Comparison of ENCODE assay signal across 5 cellular contexts in the genomic region with DNA sequence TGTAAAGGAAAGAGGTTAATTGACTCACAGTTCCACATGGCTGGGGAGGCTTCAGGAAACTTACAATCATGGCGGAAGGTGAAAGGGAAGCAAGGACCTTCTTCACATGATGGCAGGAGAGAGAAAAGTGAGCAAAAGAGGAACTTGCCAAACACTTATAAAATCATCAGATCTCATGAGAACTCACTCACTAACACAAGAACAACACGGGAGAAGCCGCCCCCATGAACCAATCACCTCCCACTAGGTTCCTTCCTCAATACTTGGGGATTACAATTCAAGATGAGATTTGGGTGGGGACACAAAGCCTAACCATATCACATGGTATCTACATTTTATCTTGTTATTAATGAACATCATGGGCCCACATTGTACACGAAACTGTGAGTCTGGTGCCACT. TPM values are rescaled to one million over a fixed set of nuclear protein-coding genes. Genes with fewer than 3 reads are reported as not detected.
"Had no signal": no experiment of that assay in that cellular context is flagged by ENCODE, and none has a peak within 500 bp of the region (broad histone marks: within the 10 kb centered on the region; RNA-seq: fewer than 3 reads in every experiment).

No MANE protein-coding gene starts in this region.

RNA-seq across cellular contexts. Expression of a gene that starts 51.7 kb away (rescaled TPM):
- total RNA-seq: activated T-helper 2 cell treated with anti-CD3 and anti-CD28 coated beads, Interferon-gamma antibody, Interleukin-2, Interleukin-4, amounts not matched to agents 10 μg/mL and 5 μg/mL and 100 μg/mL, durations not matched to agents 14 hours and 24 hours and 36 hours; ascending aorta; bronchial epithelial cell; cardiac muscle cell had no signal
- polyA plus RNA-seq: adipose tissue, cardiac muscle cell had no signal
